ENCODE assay signal across 12 cellular contexts in the genomic region with DNA sequence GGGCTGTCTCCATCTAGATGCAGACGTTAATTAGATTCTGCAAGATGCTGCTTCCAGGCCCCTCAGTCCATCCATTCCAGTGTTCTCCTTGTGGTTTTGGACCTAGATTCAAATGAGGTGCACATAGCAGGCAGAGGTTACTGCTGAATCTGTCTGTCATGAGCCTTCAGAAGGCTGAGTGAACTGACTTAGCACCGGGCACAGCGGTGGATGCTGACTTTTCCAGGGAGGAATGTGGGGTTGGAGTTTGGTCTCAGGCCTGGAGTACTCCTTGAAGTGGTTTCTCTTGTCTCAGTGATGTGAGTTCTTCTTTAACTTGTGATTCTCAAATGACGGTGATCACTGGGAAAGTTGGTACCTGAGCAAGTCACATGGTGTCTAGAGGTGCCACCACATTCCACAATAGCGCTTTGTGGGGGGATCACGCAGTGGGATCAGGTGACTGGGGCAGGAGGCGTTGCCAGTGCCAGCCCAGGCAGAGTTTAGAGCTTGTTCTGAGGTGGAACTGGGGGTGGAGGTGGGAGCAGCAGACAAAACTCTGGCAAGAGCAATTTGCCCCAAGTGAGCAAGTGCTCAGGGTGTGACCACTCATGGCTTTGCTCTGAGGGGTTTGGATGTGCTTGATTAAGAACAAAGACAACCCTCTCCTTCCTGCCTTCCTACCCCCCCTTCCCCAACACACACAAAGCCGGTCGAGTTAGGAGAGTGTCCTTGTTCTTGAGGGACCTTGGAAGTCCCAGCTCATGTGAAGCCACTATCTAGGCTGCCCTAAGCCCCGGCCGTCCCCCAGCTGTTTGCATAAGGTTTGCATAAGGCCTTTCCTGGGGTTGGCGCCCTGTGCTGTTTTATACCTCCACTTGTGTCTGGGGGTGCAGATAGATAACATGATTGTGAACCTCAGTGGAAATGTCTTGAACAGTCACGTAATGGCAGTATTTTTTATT. TPM values are rescaled to one million over a fixed set of nuclear protein-coding genes. Genes with fewer than 3 reads are reported as not detected.
DNase-seq lines count a peak whose midpoint lies in the region; ATAC-seq and TF ChIP-seq lines count a peak whose summit lies in the region.
"Had no signal": no experiment of that assay in that cellular context is flagged by ENCODE, and none has a peak within 500 bp of the region (broad histone marks: within the 10 kb centered on the region; RNA-seq: fewer than 3 reads in every experiment).

No MANE protein-coding gene starts in this region.

- H3K4me2 ChIP-seq in mesenchymal stem cell (ENCODE audit: low read length, poor library complexity, severe bottlenecking) = no peak overlapping the region
- H3K4me2 ChIP-seq: PC-9 had no signal

- no peak for TF ChIP-seq CTCF in HFFc6 (IDR thresholded peaks at IDR 0.05)

- no peak overlapping the region for H3K27ac ChIP-seq in mesenchymal stem cell (ENCODE audit: low read length, poor library complexity, severe bottlenecking)
- H3K27ac ChIP-seq: PC-9 had no signal

- H4K91ac ChIP-seq in mesenchymal stem cell (ENCODE audit: low read length) = no peak overlapping the region

- peaks cover 83% of the 10 kb centered on the region for H3K4me1 Mint-ChIP-seq in HFFc6 (ENCODE audit: low read depth)
- H3K4me1 Mint-ChIP-seq in activated T-helper 17 cell treated with anti-CD3 and anti-CD28 coated beads, Interleukin-2, amount 50 U/mL, for 72 hours = peaks cover 40% of the 10 kb centered on the region

- H4K8ac ChIP-seq in mesenchymal stem cell (ENCODE audit: low read length) = peak overlapping the region; percentile 50

- no peaks in the 10 kb centered on the region for H3K27me3 ChIP-seq in mesenchymal stem cell (ENCODE audit: control insufficient read depth in 1 of 2, insufficient read depth in 1 of 2, low read length in 2 of 2)

- peak overlapping the region; percentile 39 for H3K4me3 Mint-ChIP-seq in HFFc6
- H3K4me3 Mint-ChIP-seq in activated T-helper 17 cell treated with anti-CD3 and anti-CD28 coated beads, Interleukin-2, amount 50 U/mL, for 72 hours = peak overlapping the region; percentile 19
- H3K4me3 Mint-ChIP-seq: brain had no signal

- H3K23ac ChIP-seq in mesenchymal stem cell (ENCODE audit: low read length in 2 of 2) = no peak overlapping the region

- no peaks in the 10 kb centered on the region for H3K9me3 ChIP-seq in mesenchymal stem cell (ENCODE audit: control insufficient read depth, low read length)

- peak overlapping the region; percentile 79 for H3K27ac Mint-ChIP-seq in HFFc6
- peak overlapping the region; percentile 89 for H3K27ac Mint-ChIP-seq in activated T-helper 17 cell treated with anti-CD3 and anti-CD28 coated beads, Interleukin-2, amount 50 U/mL, for 72 hours
- H3K27ac Mint-ChIP-seq: brain had no signal

- H2AK5ac ChIP-seq in mesenchymal stem cell (ENCODE audit: low read length, severe bottlenecking) = no peak overlapping the region

- H3K36me3 ChIP-seq in mesenchymal stem cell (ENCODE audit: control insufficient read depth in 1 of 2, insufficient read depth in 2 of 2, low read depth in 1 of 2, low read length in 2 of 2) = peaks cover 51 to 60% of the 10 kb centered on the region in 2 experiments

- H3K4ac ChIP-seq in mesenchymal stem cell (ENCODE audit: low read depth in 1 of 2, low read length in 2 of 2) = no peak overlapping the region

- no peak overlapping the region for H3K14ac ChIP-seq in mesenchymal stem cell (ENCODE audit: low read length in 2 of 2)

- no peak overlapping the region for H2AFZ ChIP-seq in mesenchymal stem cell (ENCODE audit: low read depth, low read length)
- H2AFZ ChIP-seq: PC-9 had no signal

- no peak overlapping the region for H2BK5ac ChIP-seq in mesenchymal stem cell (ENCODE audit: low read depth, low read length, poor library complexity, severe bottlenecking)

- H3K9ac ChIP-seq in mesenchymal stem cell (ENCODE audit: low read length) = peak overlapping the region; percentile 49

- DNase-seq in ELR (ENCODE audit: low read depth) (peak; percentile 25), HFFc6 (no peak), mesenchymal stem cell (no peak), AG20443 (ENCODE audit: low spot score) (no peak), NCI-H146 (lab: John Stamatoyannopoulos, UW) (no peak)
- DNase-seq: NCI-H1417 treated with DMSO at 0.1 percent for 48 hours, PC-9 had no signal

- H3K27me3 Mint-ChIP-seq in HFFc6 (ENCODE audit: insufficient read depth) = no peaks in the 10 kb centered on the region
- H3K27me3 Mint-ChIP-seq in activated T-helper 17 cell treated with anti-CD3 and anti-CD28 coated beads, Interleukin-2, amount 50 U/mL, for 72 hours = no peaks in the 10 kb centered on the region
- H3K27me3 Mint-ChIP-seq: brain had no signal

- H3K79me1 ChIP-seq in mesenchymal stem cell (replicated peaks; ENCODE audit: low read length, poor library complexity, severe bottlenecking) = peaks cover 35% of the 10 kb centered on the region

- H2BK15ac ChIP-seq in mesenchymal stem cell (ENCODE audit: low read depth, poor library complexity, severe bottlenecking) = no peak overlapping the region

- H3K4me1 ChIP-seq in mesenchymal stem cell (ENCODE audit: control insufficient read depth, insufficient read depth, low read depth, low read length) = peaks cover 38% of the 10 kb centered on the region

- no peaks in the 10 kb centered on the region for H3K9me3 Mint-ChIP-seq in HFFc6
- no peaks in the 10 kb centered on the region for H3K9me3 Mint-ChIP-seq in activated T-helper 17 cell treated with anti-CD3 and anti-CD28 coated beads, Interleukin-2, amount 50 U/mL, for 72 hours

- no peak overlapping the region for H2BK12ac ChIP-seq in mesenchymal stem cell (ENCODE audit: low read length in 2 of 2)

- ATAC-seq in activated T-helper 17 cell treated with anti-CD3 and anti-CD28 coated beads, Interleukin-2, amount 50 U/mL, for 72 hours (replicated peaks) = no peak
- ATAC-seq in HG03039 (IDR thresholded peaks at IDR 0.05; ENCODE audit: unreplicated experiment) (no peak), GM21515 (IDR thresholded peaks at IDR 0.05; ENCODE audit: unreplicated experiment) (no peak)
- ATAC-seq: HCT116 had no signal

- H3K36me3 Mint-ChIP-seq in HFFc6 (ENCODE audit: low read depth) = peaks cover 28% of the 10 kb centered on the region
- peaks cover 90% of the 10 kb centered on the region for H3K36me3 Mint-ChIP-seq in activated T-helper 17 cell treated with anti-CD3 and anti-CD28 coated beads, Interleukin-2, amount 50 U/mL, for 72 hours (ENCODE audit: low read depth)

- H2BK120ac ChIP-seq in mesenchymal stem cell (ENCODE audit: low read depth, low read length) = no peak overlapping the region

- 91% methylated on average over 12 of the region's 13 CpGs for WGBS in mesenchymal stem cell

- no peak overlapping the region for H3K4me3 ChIP-seq in mesenchymal stem cell (ENCODE audit: insufficient read depth in 1 of 2, low read depth in 1 of 2, low read length in 2 of 2)
- H3K4me3 ChIP-seq: PC-9 had no signal

- H3K18ac ChIP-seq in mesenchymal stem cell (ENCODE audit: low read depth in 1 of 2, low read length in 2 of 2) = no peak overlapping the region

RNA-seq across cellular contexts. Expression of a gene that starts 25.1 kb away (rescaled TPM):
- 10 to 100 TPM; 32.8 to 41.0 (median 39.6) TPM for total RNA-seq in HFFc6 (2021; fragmentation: NEBNext Ultra II Directional; extraction: Animal tissue kit (Norgen Biotek cat#: 25700))
- total RNA-seq in activated T-helper 17 cell treated with anti-CD3 and anti-CD28 coated beads, Interleukin-2, amount 50 U/mL, for 72 hours = 10 to 100 TPM; 75.3 to 93.3 TPM
- polyA plus RNA-seq in mesenchymal stem cell (2013, experiment 1 of 2) = 19.8 TPM
- polyA plus RNA-seq in mesenchymal stem cell (2013, experiment 2 of 2) = 17.8 TPM
